8 cellular contexts compared by ENCODE assay signal in the genomic region with DNA sequence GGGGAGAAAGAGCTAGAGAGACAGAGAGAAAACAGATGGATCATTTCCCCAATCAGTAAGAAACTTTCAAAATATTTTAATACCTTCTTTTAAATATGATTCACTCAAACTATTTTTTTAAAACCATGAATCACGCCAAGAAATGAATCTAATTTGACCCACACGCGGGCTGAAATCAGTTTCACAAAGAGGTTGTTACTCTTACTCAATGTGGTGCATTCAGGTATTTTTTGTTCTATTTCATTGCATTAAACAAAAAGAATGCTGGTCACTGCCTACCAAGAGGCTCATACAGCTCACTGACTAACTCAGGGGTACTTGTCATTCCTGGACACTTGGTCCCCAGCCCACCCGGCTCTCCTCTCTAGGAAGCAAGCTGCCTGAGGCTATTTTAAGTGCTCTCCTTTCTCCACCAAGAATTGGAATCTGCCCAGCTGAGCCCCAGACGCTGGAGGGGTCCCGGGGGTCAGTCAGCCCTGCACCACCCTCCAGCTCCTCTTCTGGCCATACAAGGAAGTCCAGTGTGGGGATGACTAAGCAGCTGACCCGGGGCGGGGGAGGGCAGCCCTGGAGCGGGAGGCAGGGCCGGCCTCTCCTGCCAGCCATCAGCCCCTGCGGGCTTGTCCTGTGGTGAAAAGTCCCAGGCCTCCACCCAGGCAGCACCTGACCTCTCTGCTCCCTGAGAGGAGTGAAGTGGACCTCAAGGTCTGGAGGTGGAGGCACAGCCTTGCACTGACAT. TPM values are rescaled to one million over a fixed set of nuclear protein-coding genes. Genes with fewer than 3 reads are reported as not detected.
DNase-seq lines count a peak whose midpoint lies in the region; ATAC-seq and TF ChIP-seq lines count a peak whose summit lies in the region.

No MANE protein-coding gene starts in this region.

- H3K4me2 ChIP-seq in IMR-90 (ENCODE audit: low read depth, low read length) = peak overlapping the region; percentile 80

- peak overlapping the region; percentile 99 for H4K91ac ChIP-seq in IMR-90 (ENCODE audit: insufficient read depth, low read depth, low read length)

- H3K36me3 ChIP-seq in IMR-90 (ENCODE audit: control insufficient read depth, insufficient read depth, low read length) (no peaks in the 10 kb centered on the region), thoracic aorta (no peaks in the 10 kb centered on the region), A673 (ENCODE audit: insufficient read depth, low read length, poor library complexity, severe bottlenecking) (no peaks in the 10 kb centered on the region)

- peak overlapping the region; percentile 98 for H3K27ac ChIP-seq in IMR-90 (ENCODE audit: insufficient read depth, low read length)
- peak overlapping the region; percentile 84 to 91 for H3K27ac ChIP-seq in thoracic aorta
- no peak overlapping the region for H3K27ac ChIP-seq in A673 (ENCODE audit: low read depth, low read length, poor library complexity, severe bottlenecking)

- TF ChIP-seq POLR2A in IMR-90 (IDR thresholded peaks at IDR 0.05; ENCODE audit: low read depth, low read length) = peak; percentile 33

- H3K9me1 ChIP-seq in IMR-90 (ENCODE audit: insufficient read depth, low read length) = peaks cover 22% of the 10 kb centered on the region

- peak overlapping the region; percentile 99 for H3K18ac ChIP-seq in IMR-90 (ENCODE audit: low read depth, low read length)

- peak overlapping the region; percentile 98 for H4K5ac ChIP-seq in IMR-90 (ENCODE audit: low read depth, low read length)

- H2BK15ac ChIP-seq in IMR-90 (ENCODE audit: low read depth, low read length) = peak overlapping the region; percentile 100

- dilution Hi-C loops in IMR-90 (cut with HindIII; ENCODE audit: low sequenced_read_pairs, unreplicated experiment) = loop anchor here (25.0 kb wide), 1 partner anchor 108 kb away; no protein-coding TSS in a partner anchor

- BruUV-seq in IMR-90 (replicated peaks; lab: Mats Ljungman, UMichigan) = no TSS peak
- no TSS peak for BruUV-seq in A673 (replicated peaks; lab: Mats Ljungman, UMichigan)

- ATAC-seq in IMR-90 (ENCODE audit: low read depth) = peak; percentile 83
- ATAC-seq in thoracic aorta (ENCODE audit: insufficient number of reproducible peaks, low FRiP score, low read depth) = peak; percentile 69
- ATAC-seq in GM19328 (IDR thresholded peaks at IDR 0.05; ENCODE audit: unreplicated experiment) = no peak
- ATAC-seq in GM19351 (IDR thresholded peaks at IDR 0.05; ENCODE audit: unreplicated experiment) = no peak

- H4K20me1 ChIP-seq in IMR-90 (ENCODE audit: insufficient read depth, low read length) = no peaks in the 10 kb centered on the region

- peak overlapping the region; percentile 100 for H2AK5ac ChIP-seq in IMR-90 (ENCODE audit: low read depth, low read length)

- in situ Hi-C loops in IMR-90 (cut with MboI; ENCODE audit: low sequenced_read_pairs) = loop anchor here (10.0 kb wide), 1 partner anchor 1931 kb away; no protein-coding TSS in a partner anchor

- H3K56ac ChIP-seq in IMR-90 (ENCODE audit: extremely low read depth, insufficient read depth, low read length) = peak overlapping the region; percentile 99

- WGBS in IMR-90 (ENCODE audit: extremely low coverage in 2 of 2, insufficient read length in 1 of 2), 2 experiments = no CpG with 5 or more reads among the region's 11 CpGs

- H2BK120ac ChIP-seq in IMR-90 (ENCODE audit: low read depth, low read length) = peak overlapping the region; percentile 99

- H4K8ac ChIP-seq in IMR-90 (ENCODE audit: low read depth in 2 of 2, low read length in 2 of 2) = peak overlapping the region; percentile 95 to 99

- CTCF ChIA-PET in IMR-90 (lab: Yijun Ruan, JAX) (interaction anchor here (0.8 to 3.9 kb wide), 7 partner anchors 24 to 117 kb away, joined by 3 to 38 read pairs (median 4); no protein-coding TSS in a partner anchor), A673 (lab: Charles Lee) (no interaction called here)

- peak overlapping the region; percentile 100 for H3K4ac ChIP-seq in IMR-90 (ENCODE audit: low read depth, low read length)

- H2AK9ac ChIP-seq in IMR-90 (replicated peaks; ENCODE audit: low read depth, low read length, poor library complexity) = peak overlapping the region; percentile 99

- peak overlapping the region; percentile 98 for H3K23ac ChIP-seq in IMR-90 (ENCODE audit: low read depth, low read length)

- peak overlapping the region; percentile 84 for H3K9ac ChIP-seq in IMR-90 (ENCODE audit: low read depth, low read length)

- DNase-seq in IMR-90 = peak; percentile 85
- DNase-seq in dedifferentiated amniotic fluid mesenchymal stem cell (ENCODE audit: extremely low spot score) = peak; percentile 77
- peak; percentile 89 for DNase-seq in kidney tubule cell (ENCODE audit: low spot score)
- DNase-seq in thoracic aorta (ENCODE audit: low spot score) = no peak
- no peak for DNase-seq in NCI-H1417 (lab: John Stamatoyannopoulos, UW)
- DNase-seq in A673 (ENCODE audit: low spot score) = no peak

- peak overlapping the region; percentile 91 for H2AFZ ChIP-seq in IMR-90 (replicated peaks; ENCODE audit: low read length, poor library complexity)

- H2BK5ac ChIP-seq in IMR-90 (ENCODE audit: low read depth, low read length, poor library complexity, severe bottlenecking) = peak overlapping the region; percentile 97

- H2BK20ac ChIP-seq in IMR-90 (ENCODE audit: low read depth, low read length) = peak overlapping the region; percentile 99

- TF ChIP-seq RAD21 in IMR-90 (IDR thresholded peaks at IDR 0.05; ENCODE audit: low read length) = peak; percentile 17; the same call in 1 of the 2 replicates

- H3K9me3 ChIP-seq in IMR-90 (ENCODE audit: control insufficient read depth, insufficient read depth, low read length) = no peaks in the 10 kb centered on the region
- H3K9me3 ChIP-seq in thoracic aorta = no peaks in the 10 kb centered on the region
- no peaks in the 10 kb centered on the region for H3K9me3 ChIP-seq in A673 (ENCODE audit: low read depth, low read length, poor library complexity, severe bottlenecking)

- POLR2A ChIA-PET in IMR-90 (lab: Charles Lee; ENCODE audit: unreplicated experiment) (interaction anchor here (0.6 to 0.8 kb wide), 3 partner anchors 11 to 52 kb away, joined by 3 to 14 read pairs (median 8); no protein-coding TSS in a partner anchor), A673 (lab: Charles Lee; ENCODE audit: low non-redundant PET) (no interaction called here)

- H3K4me1 ChIP-seq in IMR-90 (ENCODE audit: control insufficient read depth, insufficient read depth, low read length) = peaks cover 31% of the 10 kb centered on the region
- H3K4me1 ChIP-seq in thoracic aorta (ENCODE audit: control insufficient read depth in 1 of 2, low read depth in 2 of 2) = peaks cover 24 to 53% of the 10 kb centered on the region in 2 donors
- H3K4me1 ChIP-seq in A673 (ENCODE audit: insufficient read depth, low read length, poor library complexity, severe bottlenecking) = no peaks in the 10 kb centered on the region

- peak; percentile 42 for TF ChIP-seq CTCF in IMR-90 (conservative IDR thresholded peaks at IDR 0.05; ENCODE audit: low read depth, low read length)
- no peak for TF ChIP-seq CTCF in thoracic aorta (IDR thresholded peaks at IDR 0.05)
- no peak for TF ChIP-seq CTCF in A673 (conservative IDR thresholded peaks at IDR 0.05; ENCODE audit: low read depth, low read length)

- H3K27me3 ChIP-seq in IMR-90 (ENCODE audit: control insufficient read depth, insufficient read depth, low read length) (no peaks in the 10 kb centered on the region), thoracic aorta (replicated peaks; ENCODE audit: insufficient read depth) (no peaks in the 10 kb centered on the region), A673 (replicated peaks; ENCODE audit: insufficient read depth, low read depth, low read length, poor library complexity) (no peaks in the 10 kb centered on the region)

- H3K4me3 ChIP-seq in IMR-90 (ENCODE audit: insufficient read depth, low read depth, low read length) = peak overlapping the region; percentile 3; the same call in 1 of the 2 replicates
- H3K4me3 ChIP-seq in thoracic aorta = peak overlapping the region; percentile 59
- H3K4me3 ChIP-seq in A673 (ENCODE audit: low read depth, low read length, poor library complexity, severe bottlenecking) = no peak overlapping the region

- H3K79me1 ChIP-seq in IMR-90 (ENCODE audit: low read depth in 1 of 2, low read length in 2 of 2) = peaks cover 0 to 14% of the 10 kb centered on the region in 2 experiments; a peak in 3 of 4 replicates

- intact Hi-C loops in IMR-90 (cut with micrococcal nuclease) = no loop called here
- intact Hi-C loops in A673 (cut with micrococcal nuclease; ENCODE audit: unreplicated experiment) = no loop called here

- peak overlapping the region; percentile 94 for H3K14ac ChIP-seq in IMR-90 (replicated peaks; ENCODE audit: low read depth, low read length)

TF ChIP-seq in IMR-90, 13 proteins besides CTCF, POLR2A, EP300 and RAD21 (continues in another document):
- TF ChIP-seq FOS (IDR thresholded peaks at IDR 0.05; ENCODE audit: low read depth, low read length) = peak; percentile 45
- TF ChIP-seq SMC3 (IDR thresholded peaks at IDR 0.05; ENCODE audit: low read depth, low read length) = 0 out of 2 replicates have a peak, but pooled peaks have one; percentile 6
- TF ChIP-seq MAZ (IDR thresholded peaks at IDR 0.05; ENCODE audit: borderline replicate concordance, low read depth, low read length) = peak; percentile 88; the same call in 1 of the 2 replicates
- TF ChIP-seq, protein P1, sequence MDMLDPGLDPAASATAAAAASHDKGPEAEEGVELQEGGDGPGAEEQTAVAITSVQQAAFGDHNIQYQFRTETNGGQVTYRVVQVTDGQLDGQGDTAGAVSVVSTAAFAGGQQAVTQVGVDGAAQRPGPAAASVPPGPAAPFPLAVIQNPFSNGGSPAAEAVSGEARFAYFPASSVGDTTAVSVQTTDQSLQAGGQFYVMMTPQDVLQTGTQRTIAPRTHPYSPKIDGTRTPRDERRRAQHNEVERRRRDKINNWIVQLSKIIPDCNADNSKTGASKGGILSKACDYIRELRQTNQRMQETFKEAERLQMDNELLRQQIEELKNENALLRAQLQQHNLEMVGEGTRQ (IDR thresholded peaks at IDR 0.05; ENCODE audit: low read depth, low read length) = peak; percentile 33; the same call in 1 of the 2 replicates
- TF ChIP-seq NFE2L2 (IDR thresholded peaks at IDR 0.05; ENCODE audit: low read depth, low read length) = peak; percentile 84
- no peak for TF ChIP-seq RFX5 (IDR thresholded peaks at IDR 0.05; ENCODE audit: low read depth, low read length)
- peak; percentile 82 for TF ChIP-seq CEBPB (IDR thresholded peaks at IDR 0.05; ENCODE audit: low read depth, low read length)

RNA-seq across cellular contexts. Expression of gene PFKP, which starts 21.7 kb away (rescaled TPM):
- total RNA-seq in IMR-90 (2012; rRNA removed) = 281 and 294 TPM in 2 replicates
- polyA plus RNA-seq in IMR-90 (2012; rRNA removed) = 223 and 249 TPM in 2 replicates
- polyA plus RNA-seq in IMR-90 (2012; cell fraction: cytosol; rRNA removed) = 173 and 244 TPM in 2 replicates
- 276 and 335 TPM in 2 replicates for polyA plus RNA-seq in IMR-90 (2012; cell fraction: nucleus; rRNA removed; ENCODE audit: low replicate concordance)
- total RNA-seq in thoracic aorta = 100 to 1,000 TPM in 1 of 2 donors, 10 to 100 TPM in 1; 91.4 to 153 TPM
- 206 and 232 TPM in 2 replicates for total RNA-seq in A673 (2021)

Comparison
In these comparisons a context has a peak if more than half of its experiments do, and no peak if none do; other contexts are left out.
1. ATAC-seq: peak in IMR-90 (single experiment) and thoracic aorta (single experiment); none in GM19328 (single experiment) and GM19351 (single experiment).
2. DNase-seq: peak in IMR-90 (single experiment), dedifferentiated amniotic fluid mesenchymal stem cell (single experiment) and kidney tubule cell (single experiment); none in thoracic aorta (single experiment), NCI-H1417 (0 of 3) and A673 (single experiment).